Comparison of ENCODE assay signal across 1 cellular context in genomic region chr7:143263266-143264195, GRCh38.
A peak's percentile ranks its signal among the peaks of the same experiment; 100 is the strongest.
TF ChIP-seq lines count a peak whose summit lies in the region.

TSS of gene GSTK1 (plus strand) at chr7:143263441. CDS start at chr7:143263514, 73 bp downstream.

TF ChIP-seq in HepG2, 621 proteins besides CTCF, POLR2A, EP300 and RAD21 (continued from another document and continues in another):
- TF ChIP-seq, protein P1, sequence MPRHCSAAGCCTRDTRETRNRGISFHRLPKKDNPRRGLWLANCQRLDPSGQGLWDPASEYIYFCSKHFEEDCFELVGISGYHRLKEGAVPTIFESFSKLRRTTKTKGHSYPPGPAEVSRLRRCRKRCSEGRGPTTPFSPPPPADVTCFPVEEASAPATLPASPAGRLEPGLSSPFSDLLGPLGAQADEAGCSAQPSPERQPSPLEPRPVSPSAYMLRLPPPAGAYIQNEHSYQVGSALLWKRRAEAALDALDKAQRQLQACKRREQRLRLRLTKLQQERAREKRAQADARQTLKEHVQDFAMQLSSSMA (CRISPR knock-in tag; IDR thresholded peaks at IDR 0.05), result peak; percentile 84; the same call in 1 of the 2 replicates
- 0 out of 2 replicates have a peak, but pooled peaks have one; percentile 49 for TF ChIP-seq TMF1 (CRISPR knock-in tag; IDR thresholded peaks at IDR 0.05; ENCODE audit: low read depth)
- peak; percentile 32; the same call in 1 of the 2 replicates for TF ChIP-seq ZNF776 (CRISPR knock-in tag; IDR thresholded peaks at IDR 0.05)
- no peak for TF ChIP-seq EHMT2 (IDR thresholded peaks at IDR 0.05; ENCODE audit: borderline replicate concordance, low read depth, low read length)
- peak; percentile 67; the same call in 1 of the 2 replicates for TF ChIP-seq ETV6 (CRISPR knock-in tag; conservative IDR thresholded peaks at IDR 0.05)
- TF ChIP-seq ESRRA (CRISPR knock-in tag; IDR thresholded peaks at IDR 0.05; ENCODE audit: low read depth), result peak; percentile 86; the same call in 1 of the 2 replicates
- TF ChIP-seq ZNF670 (CRISPR knock-in tag; IDR thresholded peaks at IDR 0.05; ENCODE audit: borderline replicate concordance), result peak; percentile 83; the same call in 1 of the 2 replicates
- no peak for TF ChIP-seq THYN1 (CRISPR knock-in tag; IDR thresholded peaks at IDR 0.05; ENCODE audit: borderline replicate concordance, low read depth)
- no peak; the same call in 1 of the 2 replicates for TF ChIP-seq MTF2 (CRISPR knock-in tag; IDR thresholded peaks at IDR 0.05; ENCODE audit: borderline replicate concordance)
- TF ChIP-seq, protein P2, sequence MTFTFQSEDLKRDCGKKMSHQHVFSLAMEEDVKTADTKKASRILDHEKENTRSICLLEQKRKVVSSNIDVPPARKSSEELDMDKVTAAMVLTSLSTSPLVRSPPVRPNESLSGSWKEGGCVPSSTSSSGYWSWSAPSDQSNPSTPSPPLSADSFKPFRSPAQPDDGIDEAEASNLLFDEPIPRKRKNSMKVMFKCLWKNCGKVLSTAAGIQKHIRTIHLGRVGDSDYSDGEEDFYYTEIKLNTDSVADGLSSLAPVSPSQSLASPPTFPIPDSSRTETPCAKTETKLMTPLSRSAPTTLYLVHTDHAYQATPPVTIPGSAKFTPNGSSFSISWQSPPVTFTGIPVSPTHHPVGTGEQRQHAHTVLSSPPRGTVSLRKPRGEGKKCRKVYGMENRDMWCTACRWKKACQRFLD (CRISPR knock-in tag; IDR thresholded peaks at IDR 0.05; ENCODE audit: borderline replicate concordance), result 0 out of 2 replicates have a peak, but pooled peaks have one; percentile 74
- 0 out of 2 replicates have a peak, but pooled peaks have one; percentile 71 for TF ChIP-seq ZNF569 (CRISPR knock-in tag; IDR thresholded peaks at IDR 0.05; ENCODE audit: borderline replicate concordance)
- TF ChIP-seq ZNF124 (CRISPR knock-in tag; IDR thresholded peaks at IDR 0.05), result no peak
- TF ChIP-seq, protein P3, sequence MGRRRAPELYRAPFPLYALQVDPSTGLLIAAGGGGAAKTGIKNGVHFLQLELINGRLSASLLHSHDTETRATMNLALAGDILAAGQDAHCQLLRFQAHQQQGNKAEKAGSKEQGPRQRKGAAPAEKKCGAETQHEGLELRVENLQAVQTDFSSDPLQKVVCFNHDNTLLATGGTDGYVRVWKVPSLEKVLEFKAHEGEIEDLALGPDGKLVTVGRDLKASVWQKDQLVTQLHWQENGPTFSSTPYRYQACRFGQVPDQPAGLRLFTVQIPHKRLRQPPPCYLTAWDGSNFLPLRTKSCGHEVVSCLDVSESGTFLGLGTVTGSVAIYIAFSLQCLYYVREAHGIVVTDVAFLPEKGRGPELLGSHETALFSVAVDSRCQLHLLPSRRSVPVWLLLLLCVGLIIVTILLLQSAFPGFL (CRISPR knock-in tag; IDR thresholded peaks at IDR 0.05), result no peak
- TF ChIP-seq TSC22D2 (CRISPR knock-in tag; IDR thresholded peaks at IDR 0.05; ENCODE audit: borderline replicate concordance), result peak; percentile 85; the same call in 1 of the 2 replicates
- no peak for TF ChIP-seq ZNF260 (CRISPR knock-in tag; IDR thresholded peaks at IDR 0.05; ENCODE audit: borderline replicate concordance, low read depth)
- TF ChIP-seq, protein P4, sequence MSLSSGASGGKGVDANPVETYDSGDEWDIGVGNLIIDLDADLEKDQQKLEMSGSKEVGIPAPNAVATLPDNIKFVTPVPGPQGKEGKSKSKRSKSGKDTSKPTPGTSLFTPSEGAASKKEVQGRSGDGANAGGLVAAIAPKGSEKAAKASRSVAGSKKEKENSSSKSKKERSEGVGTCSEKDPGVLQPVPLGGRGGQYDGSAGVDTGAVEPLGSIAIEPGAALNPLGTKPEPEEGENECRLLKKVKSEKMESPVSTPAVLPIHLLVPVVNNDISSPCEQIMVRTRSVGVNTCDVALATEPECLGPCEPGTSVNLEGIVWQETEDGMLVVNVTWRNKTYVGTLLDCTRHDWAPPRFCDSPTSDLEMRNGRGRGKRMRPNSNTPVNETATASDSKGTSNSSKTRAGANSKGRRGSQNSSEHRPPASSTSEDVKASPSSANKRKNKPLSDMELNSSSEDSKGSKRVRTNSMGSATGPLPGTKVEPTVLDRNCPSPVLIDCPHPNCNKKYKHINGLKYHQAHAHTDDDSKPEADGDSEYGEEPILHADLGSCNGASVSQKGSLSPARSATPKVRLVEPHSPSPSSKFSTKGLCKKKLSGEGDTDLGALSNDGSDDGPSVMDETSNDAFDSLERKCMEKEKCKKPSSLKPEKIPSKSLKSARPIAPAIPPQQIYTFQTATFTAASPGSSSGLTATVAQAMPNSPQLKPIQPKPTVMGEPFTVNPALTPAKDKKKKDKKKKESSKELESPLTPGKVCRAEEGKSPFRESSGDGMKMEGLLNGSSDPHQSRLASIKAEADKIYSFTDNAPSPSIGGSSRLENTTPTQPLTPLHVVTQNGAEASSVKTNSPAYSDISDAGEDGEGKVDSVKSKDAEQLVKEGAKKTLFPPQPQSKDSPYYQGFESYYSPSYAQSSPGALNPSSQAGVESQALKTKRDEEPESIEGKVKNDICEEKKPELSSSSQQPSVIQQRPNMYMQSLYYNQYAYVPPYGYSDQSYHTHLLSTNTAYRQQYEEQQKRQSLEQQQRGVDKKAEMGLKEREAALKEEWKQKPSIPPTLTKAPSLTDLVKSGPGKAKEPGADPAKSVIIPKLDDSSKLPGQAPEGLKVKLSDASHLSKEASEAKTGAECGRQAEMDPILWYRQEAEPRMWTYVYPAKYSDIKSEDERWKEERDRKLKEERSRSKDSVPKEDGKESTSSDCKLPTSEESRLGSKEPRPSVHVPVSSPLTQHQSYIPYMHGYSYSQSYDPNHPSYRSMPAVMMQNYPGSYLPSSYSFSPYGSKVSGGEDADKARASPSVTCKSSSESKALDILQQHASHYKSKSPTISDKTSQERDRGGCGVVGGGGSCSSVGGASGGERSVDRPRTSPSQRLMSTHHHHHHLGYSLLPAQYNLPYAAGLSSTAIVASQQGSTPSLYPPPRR (CRISPR knock-in tag; IDR thresholded peaks at IDR 0.05; ENCODE audit: borderline replicate concordance), result peak; percentile 56; the same call in 1 of the 2 replicates
- TF ChIP-seq LRRFIP1 (CRISPR knock-in tag; conservative IDR thresholded peaks at IDR 0.05), result no peak
- TF ChIP-seq ARNT (IDR thresholded peaks at IDR 0.05), result no peak
- TF ChIP-seq DZIP1 (CRISPR knock-in tag; IDR thresholded peaks at IDR 0.05), result no peak; the same call in 1 of the 2 replicates
- TF ChIP-seq, protein P5, sequence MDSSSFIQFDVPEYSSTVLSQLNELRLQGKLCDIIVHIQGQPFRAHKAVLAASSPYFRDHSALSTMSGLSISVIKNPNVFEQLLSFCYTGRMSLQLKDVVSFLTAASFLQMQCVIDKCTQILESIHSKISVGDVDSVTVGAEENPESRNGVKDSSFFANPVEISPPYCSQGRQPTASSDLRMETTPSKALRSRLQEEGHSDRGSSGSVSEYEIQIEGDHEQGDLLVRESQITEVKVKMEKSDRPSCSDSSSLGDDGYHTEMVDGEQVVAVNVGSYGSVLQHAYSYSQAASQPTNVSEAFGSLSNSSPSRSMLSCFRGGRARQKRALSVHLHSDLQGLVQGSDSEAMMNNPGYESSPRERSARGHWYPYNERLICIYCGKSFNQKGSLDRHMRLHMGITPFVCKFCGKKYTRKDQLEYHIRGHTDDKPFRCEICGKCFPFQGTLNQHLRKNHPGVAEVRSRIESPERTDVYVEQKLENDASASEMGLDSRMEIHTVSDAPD (CRISPR knock-in tag; IDR thresholded peaks at IDR 0.05), result no peak
- TF ChIP-seq NCOR1 (IDR thresholded peaks at IDR 0.05; ENCODE audit: borderline replicate concordance, low read length), result peak; percentile 65; the same call in 1 of the 2 replicates
- TF ChIP-seq ZNF18 (CRISPR knock-in tag; IDR thresholded peaks at IDR 0.05; ENCODE audit: insufficient replicate concordance), result no peak
- TF ChIP-seq ZNF891 (CRISPR knock-in tag; IDR thresholded peaks at IDR 0.05), result peak; percentile 62; the same call in 1 of the 2 replicates
- TF ChIP-seq TRIM24 (CRISPR knock-in tag; IDR thresholded peaks at IDR 0.05), result no peak
- no peak; the same call in 1 of the 2 replicates for TF ChIP-seq ZNF784 (CRISPR knock-in tag; IDR thresholded peaks at IDR 0.05; ENCODE audit: borderline replicate concordance)
- TF ChIP-seq U2AF2 (IDR thresholded peaks at IDR 0.05; ENCODE audit: low read depth, low read length), result no peak
- 0 out of 2 replicates have a peak, but pooled peaks have one; percentile 69 for TF ChIP-seq ZHX1 (CRISPR knock-in tag; IDR thresholded peaks at IDR 0.05; ENCODE audit: low read depth)
- TF ChIP-seq NKX3-1 (CRISPR knock-in tag; IDR thresholded peaks at IDR 0.05), result peak; percentile 82
- TF ChIP-seq ZBTB3 (CRISPR knock-in tag; IDR thresholded peaks at IDR 0.05; ENCODE audit: borderline replicate concordance, low read depth), result peak; percentile 50; the same call in 1 of the 2 replicates
- TF ChIP-seq XBP1 (CRISPR knock-in tag; IDR thresholded peaks at IDR 0.05), result no peak; the same call in 1 of the 2 replicates
- no peak for TF ChIP-seq ZNF562 (CRISPR knock-in tag; IDR thresholded peaks at IDR 0.05; ENCODE audit: borderline replicate concordance)
- no peak for TF ChIP-seq NPAS2 (CRISPR knock-in tag; IDR thresholded peaks at IDR 0.05; ENCODE audit: borderline replicate concordance)
- no peak for TF ChIP-seq ZFAT (CRISPR knock-in tag; conservative IDR thresholded peaks at IDR 0.05)
